In the genomic region with DNA sequence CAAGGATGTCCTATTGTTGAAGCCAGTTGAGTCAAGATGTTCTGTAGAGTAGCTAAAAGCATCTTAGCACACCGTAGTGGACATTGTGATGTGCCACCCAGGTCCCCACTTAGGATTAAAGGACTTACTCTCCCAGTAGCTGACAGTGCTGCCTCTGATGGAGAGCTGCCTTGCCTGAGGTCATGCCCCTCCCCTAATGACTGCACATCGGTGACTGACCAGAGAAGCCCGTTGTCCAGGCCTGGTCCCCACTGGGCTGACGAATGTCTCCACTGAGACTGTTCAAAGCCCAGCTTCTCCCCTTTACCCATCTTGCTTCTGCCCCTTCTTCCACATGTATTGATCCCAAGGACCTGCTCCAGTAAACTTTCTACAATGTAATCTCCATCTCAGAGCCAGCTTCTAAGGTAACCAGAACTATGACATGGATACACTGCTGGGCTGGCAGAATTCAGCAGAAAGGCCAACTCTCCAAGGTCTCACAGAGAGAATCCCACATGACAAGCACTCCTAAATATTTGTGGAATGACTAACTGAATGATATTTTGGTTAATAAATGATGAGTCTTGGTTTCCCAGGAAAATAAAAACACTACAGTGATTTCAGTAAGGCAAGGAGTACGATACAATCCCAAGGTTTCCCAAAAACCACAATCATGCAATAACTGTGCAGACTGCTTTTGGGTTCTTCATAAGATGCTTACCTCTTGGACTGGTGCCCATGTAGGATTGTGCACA, we compare ENCODE assay signal across 16 cellular contexts.
A peak's percentile ranks its signal among the peaks of the same experiment; 100 is the strongest.
DNase-seq lines count a peak whose midpoint lies in the region; ATAC-seq, FAIRE-seq and TF ChIP-seq lines count a peak whose summit lies in the region.
"Had no signal": no experiment of that assay in that cellular context is flagged by ENCODE, and none has a peak within 500 bp of the region (broad histone marks: within the 10 kb centered on the region; RNA-seq: fewer than 3 reads in every experiment).

No MANE protein-coding gene starts in this region.

- DNase-seq in AG04449 (ENCODE audit: low read depth, low spot score) = peak; percentile 75
- peak; percentile 41 for DNase-seq in HK-2 (ENCODE audit: unreplicated experiment)
- peak; percentile 48 for DNase-seq in brain microvascular endothelial cell
- DNase-seq in kidney = peak; percentile 39
- DNase-seq in NCI-H146 (lab: John Stamatoyannopoulos, UW) = no peak
- DNase-seq in anterior cingulate cortex (lab: John Stamatoyannopoulos, UW) = no peak
- DNase-seq: activated naive CD8-positive, alpha-beta T cell treated with anti-CD3 and anti-CD28 coated beads for 36 hours; DMS153; NCI-H1092; spleen had no signal

- FAIRE-seq in kidney (lab: Jason Lieb, UNC) = no peak

- H3K9ac ChIP-seq in kidney (ENCODE audit: low read length in 2 of 2) = no peak overlapping the region

- H3K4me1 ChIP-seq in kidney (ENCODE audit: control insufficient read depth in 1 of 2, insufficient read depth in 1 of 2, low read depth in 1 of 2, low read length in 2 of 2) = no peaks in the 10 kb centered on the region
- H3K4me1 ChIP-seq: spleen had no signal

- H3K36me3 ChIP-seq in brain microvascular endothelial cell (replicated peaks) (no peaks in the 10 kb centered on the region), kidney (ENCODE audit: control insufficient read depth in 1 of 2, insufficient read depth in 2 of 2, low read length in 2 of 2) (no peaks in the 10 kb centered on the region)
- H3K36me3 ChIP-seq: spleen, WERI-Rb-1 had no signal

- TF ChIP-seq CTCF in AG04449 (IDR thresholded peaks at IDR 0.05; ENCODE audit: insufficient read depth, low read length, missing control alignments) = no peak
- TF ChIP-seq CTCF in brain microvascular endothelial cell (IDR thresholded peaks at IDR 0.05; ENCODE audit: low read depth, low read length, missing control alignments) = no peak
- TF ChIP-seq CTCF in kidney (IDR thresholded peaks at IDR 0.05; ENCODE audit: borderline replicate concordance, extremely low read depth, insufficient read depth) = no peak

- intact Hi-C loops in kidney (cut with DNase I) = no loop called here

- in situ Hi-C loops in brain microvascular endothelial cell (cut with HindIII; ENCODE audit: low pct_ligation_motif_present, low sequenced_read_pairs) = no loop called here

- CTCF ChIA-PET in AG04449 (lab: Yijun Ruan, JAX) = no interaction called here

- H3K4me3 ChIP-seq in AG04449 (ENCODE audit: low read depth, low read length) = no peak overlapping the region
- no peak overlapping the region for H3K4me3 ChIP-seq in brain microvascular endothelial cell (ENCODE audit: low read depth, low read length)
- H3K4me3 ChIP-seq in kidney (ENCODE audit: low read length in 2 of 2) = no peak overlapping the region
- H3K4me3 ChIP-seq: coronary artery, SK-N-MC, spleen had no signal

- POLR2A ChIA-PET in AG04449 (lab: Yijun Ruan, JAX) = no interaction called here

- H3K9me3 ChIP-seq in kidney (ENCODE audit: control insufficient read depth in 1 of 2, low read length in 2 of 2) = no peaks in the 10 kb centered on the region
- H3K9me3 ChIP-seq: spleen had no signal

- no peak overlapping the region for H3K27ac ChIP-seq in brain microvascular endothelial cell
- H3K27ac ChIP-seq in kidney (ENCODE audit: low read depth in 2 of 2, low read length in 2 of 2) = no peak overlapping the region
- H3K27ac ChIP-seq: coronary artery, SK-N-MC, spleen, WERI-Rb-1 had no signal

- no peaks in the 10 kb centered on the region for H3K27me3 ChIP-seq in brain microvascular endothelial cell (replicated peaks)
- H3K27me3 ChIP-seq: spleen had no signal

- ATAC-seq in HG02678 (IDR thresholded peaks at IDR 0.05; ENCODE audit: unreplicated experiment) (no peak), HG03354 (IDR thresholded peaks at IDR 0.05; ENCODE audit: poor library complexity, severe bottlenecking, unreplicated experiment) (no peak)
- ATAC-seq: esophagus mucosa had no signal

Comparison
In these comparisons a context has a peak if more than half of its experiments do, and no peak if none do; other contexts are left out.
1. DNase-seq: peak in AG04449 (single experiment), HK-2 (single experiment), brain microvascular endothelial cell (single experiment) and kidney (single experiment); none in NCI-H146 (single experiment) and anterior cingulate cortex (0 of 58).